1 cellular context compared by ENCODE assay signal in the genomic region with DNA sequence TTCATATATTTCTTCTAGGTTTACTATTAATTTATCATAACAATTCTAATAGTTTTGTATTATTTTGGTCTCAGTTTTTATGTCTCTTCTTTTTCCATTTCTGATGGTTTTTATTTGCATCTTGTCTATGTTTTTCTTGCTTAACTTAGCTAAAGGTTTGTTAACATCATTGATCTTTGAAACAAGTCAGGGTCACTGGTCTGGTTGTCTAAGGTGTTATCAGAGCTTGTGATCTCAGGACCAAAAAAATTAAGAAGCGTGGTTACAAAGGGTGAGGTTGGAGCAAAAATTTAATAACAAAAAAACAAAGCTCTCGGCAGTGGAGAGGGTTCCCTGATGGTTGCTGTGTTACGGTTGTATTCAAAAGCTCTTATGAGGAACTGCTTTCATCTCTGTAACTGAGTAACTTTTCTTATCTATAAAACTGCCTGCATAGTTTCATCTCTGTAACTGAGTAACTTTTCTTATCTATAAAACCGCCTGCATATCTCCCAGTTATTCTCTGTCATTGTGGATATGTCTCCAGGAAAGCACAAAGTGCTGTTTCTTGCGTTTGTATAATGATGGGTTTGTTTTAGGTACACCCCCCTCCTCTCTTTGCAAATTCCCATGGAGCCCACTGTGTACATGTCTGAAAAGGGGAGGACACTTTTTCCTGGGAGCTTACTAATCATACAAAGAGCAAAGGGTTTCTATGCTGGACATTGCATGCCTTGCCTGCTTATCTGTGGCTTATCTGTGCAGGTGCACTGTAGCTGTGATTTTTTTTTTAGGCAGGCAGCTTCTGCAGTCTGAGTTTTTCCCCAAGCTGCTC.
A peak's percentile ranks its signal among the peaks of the same experiment; 100 is the strongest.
TF ChIP-seq lines count a peak whose summit lies in the region.

No MANE protein-coding gene starts in this region.

TF ChIP-seq in HepG2, 621 proteins besides CTCF, POLR2A, EP300 and RAD21 (continued from another document and continues in another):
- TF ChIP-seq, protein P1, sequence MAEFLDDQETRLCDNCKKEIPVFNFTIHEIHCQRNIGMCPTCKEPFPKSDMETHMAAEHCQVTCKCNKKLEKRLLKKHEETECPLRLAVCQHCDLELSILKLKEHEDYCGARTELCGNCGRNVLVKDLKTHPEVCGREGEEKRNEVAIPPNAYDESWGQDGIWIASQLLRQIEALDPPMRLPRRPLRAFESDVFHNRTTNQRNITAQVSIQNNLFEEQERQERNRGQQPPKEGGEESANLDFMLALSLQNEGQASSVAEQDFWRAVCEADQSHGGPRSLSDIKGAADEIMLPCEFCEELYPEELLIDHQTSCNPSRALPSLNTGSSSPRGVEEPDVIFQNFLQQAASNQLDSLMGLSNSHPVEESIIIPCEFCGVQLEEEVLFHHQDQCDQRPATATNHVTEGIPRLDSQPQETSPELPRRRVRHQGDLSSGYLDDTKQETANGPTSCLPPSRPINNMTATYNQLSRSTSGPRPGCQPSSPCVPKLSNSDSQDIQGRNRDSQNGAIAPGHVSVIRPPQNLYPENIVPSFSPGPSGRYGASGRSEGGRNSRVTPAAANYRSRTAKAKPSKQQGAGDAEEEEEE (CRISPR knock-in tag; IDR thresholded peaks at IDR 0.05; ENCODE audit: borderline replicate concordance) = no peak
- TF ChIP-seq KAT8 (CRISPR knock-in tag; IDR thresholded peaks at IDR 0.05) = 0 out of 2 replicates have a peak, but pooled peaks have one; percentile 55
- peak; percentile 42; the same call in 1 of the 2 replicates for TF ChIP-seq MAFF (IDR thresholded peaks at IDR 0.05; ENCODE audit: low read depth, low read length)
- no peak for TF ChIP-seq ZNF468 (CRISPR knock-in tag; IDR thresholded peaks at IDR 0.05)
- TF ChIP-seq ZNF883 (CRISPR knock-in tag; IDR thresholded peaks at IDR 0.05; ENCODE audit: not compliant biosample characterization) = no peak
- TF ChIP-seq JUN (CRISPR knock-in tag; IDR thresholded peaks at IDR 0.05) = no peak
- TF ChIP-seq, protein P2, sequence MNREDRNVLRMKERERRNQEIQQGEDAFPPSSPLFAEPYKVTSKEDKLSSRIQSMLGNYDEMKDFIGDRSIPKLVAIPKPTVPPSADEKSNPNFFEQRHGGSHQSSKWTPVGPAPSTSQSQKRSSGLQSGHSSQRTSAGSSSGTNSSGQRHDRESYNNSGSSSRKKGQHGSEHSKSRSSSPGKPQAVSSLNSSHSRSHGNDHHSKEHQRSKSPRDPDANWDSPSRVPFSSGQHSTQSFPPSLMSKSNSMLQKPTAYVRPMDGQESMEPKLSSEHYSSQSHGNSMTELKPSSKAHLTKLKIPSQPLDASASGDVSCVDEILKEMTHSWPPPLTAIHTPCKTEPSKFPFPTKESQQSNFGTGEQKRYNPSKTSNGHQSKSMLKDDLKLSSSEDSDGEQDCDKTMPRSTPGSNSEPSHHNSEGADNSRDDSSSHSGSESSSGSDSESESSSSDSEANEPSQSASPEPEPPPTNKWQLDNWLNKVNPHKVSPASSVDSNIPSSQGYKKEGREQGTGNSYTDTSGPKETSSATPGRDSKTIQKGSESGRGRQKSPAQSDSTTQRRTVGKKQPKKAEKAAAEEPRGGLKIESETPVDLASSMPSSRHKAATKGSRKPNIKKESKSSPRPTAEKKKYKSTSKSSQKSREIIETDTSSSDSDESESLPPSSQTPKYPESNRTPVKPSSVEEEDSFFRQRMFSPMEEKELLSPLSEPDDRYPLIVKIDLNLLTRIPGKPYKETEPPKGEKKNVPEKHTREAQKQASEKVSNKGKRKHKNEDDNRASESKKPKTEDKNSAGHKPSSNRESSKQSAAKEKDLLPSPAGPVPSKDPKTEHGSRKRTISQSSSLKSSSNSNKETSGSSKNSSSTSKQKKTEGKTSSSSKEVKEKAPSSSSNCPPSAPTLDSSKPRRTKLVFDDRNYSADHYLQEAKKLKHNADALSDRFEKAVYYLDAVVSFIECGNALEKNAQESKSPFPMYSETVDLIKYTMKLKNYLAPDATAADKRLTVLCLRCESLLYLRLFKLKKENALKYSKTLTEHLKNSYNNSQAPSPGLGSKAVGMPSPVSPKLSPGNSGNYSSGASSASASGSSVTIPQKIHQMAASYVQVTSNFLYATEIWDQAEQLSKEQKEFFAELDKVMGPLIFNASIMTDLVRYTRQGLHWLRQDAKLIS (CRISPR knock-in tag; IDR thresholded peaks at IDR 0.05) = peak; percentile 68; the same call in 1 of the 2 replicates
- 0 out of 2 replicates have a peak, but pooled peaks have one; percentile 60 for TF ChIP-seq ZNF24 (IDR thresholded peaks at IDR 0.05)
- TF ChIP-seq NCOA1 (CRISPR knock-in tag; IDR thresholded peaks at IDR 0.05) = peak; percentile 93
- peak; percentile 55; the same call in 1 of the 2 replicates for TF ChIP-seq HNF4G (IDR thresholded peaks at IDR 0.05; ENCODE audit: borderline replicate concordance, low read depth, low read length)
- TF ChIP-seq HNF4G (CRISPR knock-in tag; IDR thresholded peaks at IDR 0.05; ENCODE audit: borderline replicate concordance, low read depth) = no peak
- TF ChIP-seq ZNF720 (CRISPR knock-in tag; IDR thresholded peaks at IDR 0.05) = no peak
- TF ChIP-seq PHF8 (CRISPR knock-in tag; IDR thresholded peaks at IDR 0.05) = no peak
- TF ChIP-seq, protein P3, sequence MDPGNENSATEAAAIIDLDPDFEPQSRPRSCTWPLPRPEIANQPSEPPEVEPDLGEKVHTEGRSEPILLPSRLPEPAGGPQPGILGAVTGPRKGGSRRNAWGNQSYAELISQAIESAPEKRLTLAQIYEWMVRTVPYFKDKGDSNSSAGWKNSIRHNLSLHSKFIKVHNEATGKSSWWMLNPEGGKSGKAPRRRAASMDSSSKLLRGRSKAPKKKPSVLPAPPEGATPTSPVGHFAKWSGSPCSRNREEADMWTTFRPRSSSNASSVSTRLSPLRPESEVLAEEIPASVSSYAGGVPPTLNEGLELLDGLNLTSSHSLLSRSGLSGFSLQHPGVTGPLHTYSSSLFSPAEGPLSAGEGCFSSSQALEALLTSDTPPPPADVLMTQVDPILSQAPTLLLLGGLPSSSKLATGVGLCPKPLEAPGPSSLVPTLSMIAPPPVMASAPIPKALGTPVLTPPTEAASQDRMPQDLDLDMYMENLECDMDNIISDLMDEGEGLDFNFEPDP (CRISPR knock-in tag; conservative IDR thresholded peaks at IDR 0.05) = no peak
- no peak for TF ChIP-seq EED (CRISPR knock-in tag; IDR thresholded peaks at IDR 0.05)
- TF ChIP-seq ZNF652 (CRISPR knock-in tag; IDR thresholded peaks at IDR 0.05; ENCODE audit: borderline replicate concordance, low read depth) = 0 out of 2 replicates have a peak, but pooled peaks have one; percentile 38
- TF ChIP-seq, protein P4, sequence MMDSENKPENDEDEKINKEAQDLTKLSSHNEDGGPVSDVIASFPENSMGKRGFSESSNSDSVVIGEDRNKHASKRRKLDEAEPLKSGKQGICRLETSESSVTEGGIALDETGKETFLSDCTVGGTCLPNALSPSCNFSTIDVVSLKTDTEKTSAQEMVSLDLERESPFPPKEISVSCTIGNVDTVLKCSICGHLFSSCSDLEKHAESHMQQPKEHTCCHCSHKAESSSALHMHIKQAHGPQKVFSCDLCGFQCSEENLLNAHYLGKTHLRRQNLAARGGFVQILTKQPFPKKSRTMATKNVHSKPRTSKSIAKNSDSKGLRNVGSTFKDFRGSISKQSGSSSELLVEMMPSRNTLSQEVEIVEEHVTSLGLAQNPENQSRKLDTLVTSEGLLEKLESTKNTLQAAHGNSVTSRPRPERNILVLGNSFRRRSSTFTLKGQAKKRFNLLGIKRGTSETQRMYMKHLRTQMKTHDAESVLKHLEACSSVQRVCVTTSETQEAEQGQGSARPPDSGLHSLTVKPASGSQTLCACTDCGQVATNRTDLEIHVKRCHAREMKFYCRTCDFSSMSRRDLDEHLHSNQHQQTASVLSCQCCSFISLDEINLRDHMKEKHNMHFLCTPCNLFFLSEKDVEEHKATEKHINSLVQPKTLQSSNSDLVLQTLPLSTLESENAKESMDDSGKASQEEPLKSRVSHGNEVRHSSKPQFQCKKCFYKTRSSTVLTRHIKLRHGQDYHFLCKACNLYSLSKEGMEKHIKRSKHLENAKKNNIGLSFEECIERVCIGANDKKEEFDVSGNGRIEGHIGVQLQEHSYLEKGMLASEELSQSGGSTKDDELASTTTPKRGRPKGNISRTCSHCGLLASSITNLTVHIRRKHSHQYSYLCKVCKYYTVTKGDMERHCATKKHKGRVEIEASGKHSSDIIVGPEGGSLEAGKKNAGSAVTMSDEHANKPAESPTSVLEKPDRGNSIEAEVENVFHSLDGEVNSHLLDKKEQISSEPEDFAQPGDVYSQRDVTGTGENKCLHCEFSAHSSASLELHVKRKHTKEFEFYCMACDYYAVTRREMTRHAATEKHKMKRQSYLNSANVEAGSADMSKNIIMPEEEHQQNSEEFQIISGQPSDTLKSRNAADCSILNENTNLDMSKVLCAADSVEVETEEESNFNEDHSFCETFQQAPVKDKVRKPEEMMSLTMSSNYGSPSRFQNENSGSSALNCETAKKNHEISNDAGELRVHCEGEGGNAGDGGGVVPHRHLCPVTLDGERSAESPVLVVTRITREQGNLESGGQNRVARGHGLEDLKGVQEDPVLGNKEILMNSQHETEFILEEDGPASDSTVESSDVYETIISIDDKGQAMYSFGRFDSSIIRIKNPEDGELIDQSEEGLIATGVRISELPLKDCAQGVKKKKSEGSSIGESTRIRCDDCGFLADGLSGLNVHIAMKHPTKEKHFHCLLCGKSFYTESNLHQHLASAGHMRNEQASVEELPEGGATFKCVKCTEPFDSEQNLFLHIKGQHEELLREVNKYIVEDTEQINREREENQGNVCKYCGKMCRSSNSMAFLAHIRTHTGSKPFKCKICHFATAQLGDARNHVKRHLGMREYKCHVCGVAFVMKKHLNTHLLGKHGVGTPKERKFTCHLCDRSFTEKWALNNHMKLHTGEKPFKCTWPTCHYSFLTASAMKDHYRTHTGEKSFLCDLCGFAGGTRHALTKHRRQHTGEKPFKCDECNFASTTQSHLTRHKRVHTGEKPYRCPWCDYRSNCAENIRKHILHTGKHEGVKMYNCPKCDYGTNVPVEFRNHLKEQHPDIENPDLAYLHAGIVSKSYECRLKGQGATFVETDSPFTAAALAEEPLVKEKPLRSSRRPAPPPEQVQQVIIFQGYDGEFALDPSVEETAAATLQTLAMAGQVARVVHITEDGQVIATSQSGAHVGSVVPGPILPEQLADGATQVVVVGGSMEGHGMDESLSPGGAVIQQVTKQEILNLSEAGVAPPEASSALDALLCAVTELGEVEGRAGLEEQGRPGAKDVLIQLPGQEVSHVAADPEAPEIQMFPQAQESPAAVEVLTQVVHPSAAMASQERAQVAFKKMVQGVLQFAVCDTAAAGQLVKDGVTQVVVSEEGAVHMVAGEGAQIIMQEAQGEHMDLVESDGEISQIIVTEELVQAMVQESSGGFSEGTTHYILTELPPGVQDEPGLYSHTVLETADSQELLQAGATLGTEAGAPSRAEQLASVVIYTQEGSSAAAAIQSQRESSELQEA (CRISPR knock-in tag; IDR thresholded peaks at IDR 0.05; ENCODE audit: not compliant biosample characterization) = no peak
- TF ChIP-seq, protein P5, sequence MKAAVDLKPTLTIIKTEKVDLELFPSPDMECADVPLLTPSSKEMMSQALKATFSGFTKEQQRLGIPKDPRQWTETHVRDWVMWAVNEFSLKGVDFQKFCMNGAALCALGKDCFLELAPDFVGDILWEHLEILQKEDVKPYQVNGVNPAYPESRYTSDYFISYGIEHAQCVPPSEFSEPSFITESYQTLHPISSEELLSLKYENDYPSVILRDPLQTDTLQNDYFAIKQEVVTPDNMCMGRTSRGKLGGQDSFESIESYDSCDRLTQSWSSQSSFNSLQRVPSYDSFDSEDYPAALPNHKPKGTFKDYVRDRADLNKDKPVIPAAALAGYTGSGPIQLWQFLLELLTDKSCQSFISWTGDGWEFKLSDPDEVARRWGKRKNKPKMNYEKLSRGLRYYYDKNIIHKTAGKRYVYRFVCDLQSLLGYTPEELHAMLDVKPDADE (CRISPR knock-in tag; IDR thresholded peaks at IDR 0.05) = no peak
- peak; percentile 55 for TF ChIP-seq ZNF644 (CRISPR knock-in tag; IDR thresholded peaks at IDR 0.05; ENCODE audit: low read depth)
- TF ChIP-seq, protein P6, sequence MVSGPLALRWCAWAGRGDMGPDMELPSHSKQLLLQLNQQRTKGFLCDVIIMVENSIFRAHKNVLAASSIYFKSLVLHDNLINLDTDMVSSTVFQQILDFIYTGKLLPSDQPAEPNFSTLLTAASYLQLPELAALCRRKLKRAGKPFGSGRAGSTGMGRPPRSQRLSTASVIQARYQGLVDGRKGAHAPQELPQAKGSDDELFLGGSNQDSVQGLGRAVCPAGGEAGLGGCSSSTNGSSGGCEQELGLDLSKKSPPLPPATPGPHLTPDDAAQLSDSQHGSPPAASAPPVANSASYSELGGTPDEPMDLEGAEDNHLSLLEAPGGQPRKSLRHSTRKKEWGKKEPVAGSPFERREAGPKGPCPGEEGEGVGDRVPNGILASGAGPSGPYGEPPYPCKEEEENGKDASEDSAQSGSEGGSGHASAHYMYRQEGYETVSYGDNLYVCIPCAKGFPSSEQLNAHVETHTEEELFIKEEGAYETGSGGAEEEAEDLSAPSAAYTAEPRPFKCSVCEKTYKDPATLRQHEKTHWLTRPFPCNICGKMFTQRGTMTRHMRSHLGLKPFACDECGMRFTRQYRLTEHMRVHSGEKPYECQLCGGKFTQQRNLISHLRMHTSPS (CRISPR knock-in tag; IDR thresholded peaks at IDR 0.05; ENCODE audit: low read depth) = no peak
- TF ChIP-seq, protein P7, sequence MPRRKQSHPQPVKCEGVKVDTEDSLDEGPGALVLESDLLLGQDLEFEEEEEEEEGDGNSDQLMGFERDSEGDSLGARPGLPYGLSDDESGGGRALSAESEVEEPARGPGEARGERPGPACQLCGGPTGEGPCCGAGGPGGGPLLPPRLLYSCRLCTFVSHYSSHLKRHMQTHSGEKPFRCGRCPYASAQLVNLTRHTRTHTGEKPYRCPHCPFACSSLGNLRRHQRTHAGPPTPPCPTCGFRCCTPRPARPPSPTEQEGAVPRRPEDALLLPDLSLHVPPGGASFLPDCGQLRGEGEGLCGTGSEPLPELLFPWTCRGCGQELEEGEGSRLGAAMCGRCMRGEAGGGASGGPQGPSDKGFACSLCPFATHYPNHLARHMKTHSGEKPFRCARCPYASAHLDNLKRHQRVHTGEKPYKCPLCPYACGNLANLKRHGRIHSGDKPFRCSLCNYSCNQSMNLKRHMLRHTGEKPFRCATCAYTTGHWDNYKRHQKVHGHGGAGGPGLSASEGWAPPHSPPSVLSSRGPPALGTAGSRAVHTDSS (CRISPR knock-in tag; conservative IDR thresholded peaks at IDR 0.05) = no peak
- no peak for TF ChIP-seq SP4 (CRISPR knock-in tag; IDR thresholded peaks at IDR 0.05)
- TF ChIP-seq MIER3 (CRISPR knock-in tag; IDR thresholded peaks at IDR 0.05; ENCODE audit: borderline replicate concordance) = no peak
- no peak for TF ChIP-seq ZNF136 (CRISPR knock-in tag; IDR thresholded peaks at IDR 0.05; ENCODE audit: low read depth)
- TF ChIP-seq, protein P8, sequence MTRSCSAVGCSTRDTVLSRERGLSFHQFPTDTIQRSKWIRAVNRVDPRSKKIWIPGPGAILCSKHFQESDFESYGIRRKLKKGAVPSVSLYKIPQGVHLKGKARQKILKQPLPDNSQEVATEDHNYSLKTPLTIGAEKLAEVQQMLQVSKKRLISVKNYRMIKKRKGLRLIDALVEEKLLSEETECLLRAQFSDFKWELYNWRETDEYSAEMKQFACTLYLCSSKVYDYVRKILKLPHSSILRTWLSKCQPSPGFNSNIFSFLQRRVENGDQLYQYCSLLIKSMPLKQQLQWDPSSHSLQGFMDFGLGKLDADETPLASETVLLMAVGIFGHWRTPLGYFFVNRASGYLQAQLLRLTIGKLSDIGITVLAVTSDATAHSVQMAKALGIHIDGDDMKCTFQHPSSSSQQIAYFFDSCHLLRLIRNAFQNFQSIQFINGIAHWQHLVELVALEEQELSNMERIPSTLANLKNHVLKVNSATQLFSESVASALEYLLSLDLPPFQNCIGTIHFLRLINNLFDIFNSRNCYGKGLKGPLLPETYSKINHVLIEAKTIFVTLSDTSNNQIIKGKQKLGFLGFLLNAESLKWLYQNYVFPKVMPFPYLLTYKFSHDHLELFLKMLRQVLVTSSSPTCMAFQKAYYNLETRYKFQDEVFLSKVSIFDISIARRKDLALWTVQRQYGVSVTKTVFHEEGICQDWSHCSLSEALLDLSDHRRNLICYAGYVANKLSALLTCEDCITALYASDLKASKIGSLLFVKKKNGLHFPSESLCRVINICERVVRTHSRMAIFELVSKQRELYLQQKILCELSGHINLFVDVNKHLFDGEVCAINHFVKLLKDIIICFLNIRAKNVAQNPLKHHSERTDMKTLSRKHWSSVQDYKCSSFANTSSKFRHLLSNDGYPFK (CRISPR knock-in tag; IDR thresholded peaks at IDR 0.05; ENCODE audit: borderline replicate concordance) = no peak
- peak; percentile 48; the same call in 1 of the 2 replicates for TF ChIP-seq ZC3H4 (CRISPR knock-in tag; IDR thresholded peaks at IDR 0.05; ENCODE audit: borderline replicate concordance)
